In genomic region chrX:40908857-40909475, GRCh38 we compare ENCODE assay signal across 16 cellular contexts.
DNase-seq lines count a peak whose midpoint lies in the region; ATAC-seq and TF ChIP-seq lines count a peak whose summit lies in the region.
"Had no signal": no experiment of that assay in that cellular context is flagged by ENCODE, and none has a peak within 500 bp of the region (broad histone marks: within the 10 kb centered on the region; RNA-seq: fewer than 3 reads in every experiment).

No MANE protein-coding gene starts in this region.

- no peaks in the 10 kb centered on the region for H4K20me1 ChIP-seq in PC-3 (ENCODE audit: low read length)

- no peak overlapping the region for H3K4ac ChIP-seq in mesendoderm (ENCODE audit: low read depth, low read length)

- peaks cover 42% of the 10 kb centered on the region for H3K4me1 ChIP-seq in PC-3 (ENCODE audit: insufficient read depth, low read length)
- no peaks in the 10 kb centered on the region for H3K4me1 ChIP-seq in mesendoderm (ENCODE audit: control insufficient read depth, low read depth, low read length)
- no peaks in the 10 kb centered on the region for H3K4me1 ChIP-seq in endodermal cell (ENCODE audit: control insufficient read depth, insufficient read depth, low read length)
- H3K4me1 ChIP-seq: HAP-1, parathyroid adenoma had no signal

- peaks cover 9% of the 10 kb centered on the region for H3K9me3 Mint-ChIP-seq in chondrocyte (ENCODE audit: low read depth)
- H3K9me3 Mint-ChIP-seq in endodermal cell = peaks cover 29% of the 10 kb centered on the region
- H3K9me3 Mint-ChIP-seq: activated CD4-positive, alpha-beta memory T cell treated with anti-CD3 and anti-CD28 coated beads for 36 hours; activated T-helper 17 cell treated with anti-CD3 and anti-CD28 coated beads, Interleukin-2, amount 50 U/mL, for 72 hours had no signal

- H3K18ac ChIP-seq in mesendoderm (ENCODE audit: low read length) = no peak overlapping the region

- H3K36me3 ChIP-seq in PC-3 (ENCODE audit: low read depth, low read length) (no peaks in the 10 kb centered on the region), mesendoderm (ENCODE audit: control insufficient read depth, insufficient read depth, low read length) (no peaks in the 10 kb centered on the region), endodermal cell (ENCODE audit: control insufficient read depth, insufficient read depth, low read length) (no peaks in the 10 kb centered on the region)
- H3K36me3 ChIP-seq: HAP-1 had no signal

- no peak for TF ChIP-seq POLR2A in GM18505 (IDR thresholded peaks at IDR 0.05; ENCODE audit: borderline replicate concordance, extremely low read depth, insufficient read depth, insufficient read length)

- H3K27ac Mint-ChIP-seq in chondrocyte (ENCODE audit: unreplicated experiment) (peak overlapping the region; percentile 86), endodermal cell (no peak overlapping the region)
- H3K27ac Mint-ChIP-seq: activated CD4-positive, alpha-beta memory T cell treated with anti-CD3 and anti-CD28 coated beads for 36 hours; activated T-helper 17 cell treated with anti-CD3 and anti-CD28 coated beads, Interleukin-2, amount 50 U/mL, for 72 hours; brain had no signal

- no peak overlapping the region for H3K56ac ChIP-seq in mesendoderm (ENCODE audit: low read length)

- no peak overlapping the region for H4K5ac ChIP-seq in mesendoderm (ENCODE audit: low read length)

- H3K27me3 Mint-ChIP-seq in chondrocyte (ENCODE audit: low read depth) (no peaks in the 10 kb centered on the region), endodermal cell (ENCODE audit: insufficient read depth) (no peaks in the 10 kb centered on the region)
- H3K27me3 Mint-ChIP-seq: activated CD4-positive, alpha-beta memory T cell treated with anti-CD3 and anti-CD28 coated beads for 36 hours; activated T-helper 17 cell treated with anti-CD3 and anti-CD28 coated beads, Interleukin-2, amount 50 U/mL, for 72 hours; brain had no signal

- ATAC-seq in PC-3 = peak; percentile 63
- no peak for ATAC-seq in GM18505 (IDR thresholded peaks at IDR 0.05; ENCODE audit: unreplicated experiment)
- no peak for ATAC-seq in GM21723 (IDR thresholded peaks at IDR 0.05; ENCODE audit: unreplicated experiment)
- ATAC-seq: activated T-helper 17 cell treated with anti-CD3 and anti-CD28 coated beads, Interleukin-2, amount 50 U/mL, for 72 hours had no signal

- H3K79me2 ChIP-seq in PC-3 (ENCODE audit: low read length) (no peaks in the 10 kb centered on the region), mesendoderm (ENCODE audit: control insufficient read depth, insufficient read depth, low read length) (no peaks in the 10 kb centered on the region)
- H3K79me2 ChIP-seq: parathyroid adenoma had no signal

- H2BK15ac ChIP-seq in mesendoderm (replicated peaks; ENCODE audit: low read depth) = no peak overlapping the region

- H2AFZ ChIP-seq in PC-3 (ENCODE audit: low read length) = no peak overlapping the region; the same call in 1 of the 2 replicates
- H2AFZ ChIP-seq: parathyroid adenoma had no signal

- H2BK120ac ChIP-seq in mesendoderm (ENCODE audit: low read depth, low read length) = no peak overlapping the region

- DNase-seq in AG20443 (ENCODE audit: low spot score) (peak; percentile 50), PC-3 (peak; percentile 81), chondrocyte (ENCODE audit: low spot score) (no peak), mesendoderm (peak; percentile 29), T-helper 9 cell (no peak), endodermal cell (no peak)
- DNase-seq: activated CD4-positive, alpha-beta memory T cell treated with anti-CD3 and anti-CD28 coated beads for 36 hours; NCI-H1417 treated with DMSO at 0.1 percent for 48 hours; NCI-H446 treated with DMSO at 0.1 percent for 48 hours; T-helper 2 cell had no signal

- H3K4me1 Mint-ChIP-seq in chondrocyte (ENCODE audit: low read depth) = peaks cover 24% of the 10 kb centered on the region
- peaks cover 3% of the 10 kb centered on the region for H3K4me1 Mint-ChIP-seq in endodermal cell
- H3K4me1 Mint-ChIP-seq: activated T-helper 17 cell treated with anti-CD3 and anti-CD28 coated beads, Interleukin-2, amount 50 U/mL, for 72 hours; brain had no signal

- intact Hi-C loops in PC-3 (cut with micrococcal nuclease) = no loop called here

- H4K8ac ChIP-seq in mesendoderm (ENCODE audit: low read depth, low read length) = no peak overlapping the region

- H3K4me2 ChIP-seq in PC-3 (ENCODE audit: low read length) (peak overlapping the region; percentile 81), mesendoderm (ENCODE audit: low read length) (no peak overlapping the region)

- TF ChIP-seq CTCF in PC-3 (conservative IDR thresholded peaks at IDR 0.05; ENCODE audit: low read depth, low read length) (no peak), chondrocyte (IDR thresholded peaks at IDR 0.05) (no peak), endodermal cell (conservative IDR thresholded peaks at IDR 0.05) (no peak)

- H3K9ac ChIP-seq in PC-3 (ENCODE audit: low read length) = peak overlapping the region; percentile 75
- H3K9ac ChIP-seq in mesendoderm (ENCODE audit: low read length) = no peak overlapping the region
- H3K9ac ChIP-seq in endodermal cell (ENCODE audit: extremely low read depth, low read length, poor library complexity, severe bottlenecking) = no peak overlapping the region
- H3K9ac ChIP-seq: parathyroid adenoma had no signal

- CTCF ChIA-PET in PC-3 (lab: Charles Lee) = no interaction called here

- peak overlapping the region; percentile 99 for H3K27ac ChIP-seq in PC-3 (ENCODE audit: low read length)
- H3K27ac ChIP-seq in mesendoderm (ENCODE audit: low read depth, low read length) = no peak overlapping the region
- no peak overlapping the region for H3K27ac ChIP-seq in endodermal cell (ENCODE audit: low read depth, low read length)
- H3K27ac ChIP-seq: parathyroid adenoma had no signal

- H3K9me2 ChIP-seq in PC-3 (replicated peaks; ENCODE audit: low read length) = no peaks in the 10 kb centered on the region

- H3K27me3 ChIP-seq in PC-3 (ENCODE audit: low read length) (no peaks in the 10 kb centered on the region), mesendoderm (ENCODE audit: insufficient read depth, low read length, poor library complexity) (no peaks in the 10 kb centered on the region), endodermal cell (ENCODE audit: control insufficient read depth, insufficient read depth, low read length, poor library complexity, severe bottlenecking) (no peaks in the 10 kb centered on the region)

- H3F3A ChIP-seq in PC-3 (ENCODE audit: low read length, unreplicated experiment) = peaks cover 8% of the 10 kb centered on the region

- H3K4me3 ChIP-seq in PC-3 (ENCODE audit: low read length) (peak overlapping the region; percentile 48), mesendoderm (ENCODE audit: low read length) (no peak overlapping the region), endodermal cell (ENCODE audit: low read length) (no peak overlapping the region)
- H3K4me3 ChIP-seq: HAP-1 had no signal

- H3K4me3 Mint-ChIP-seq in chondrocyte (ENCODE audit: unreplicated experiment) (no peak overlapping the region), endodermal cell (no peak overlapping the region)
- H3K4me3 Mint-ChIP-seq: activated CD4-positive, alpha-beta memory T cell treated with anti-CD3 and anti-CD28 coated beads for 36 hours; activated T-helper 17 cell treated with anti-CD3 and anti-CD28 coated beads, Interleukin-2, amount 50 U/mL, for 72 hours; brain had no signal

- no peak overlapping the region for H2BK5ac ChIP-seq in mesendoderm (ENCODE audit: low read length)

- H2AK5ac ChIP-seq in mesendoderm (ENCODE audit: low read length) = no peak overlapping the region

- POLR2A ChIA-PET in PC-3 (lab: Charles Lee; ENCODE audit: unreplicated experiment) = no interaction called here

- H3K79me1 ChIP-seq in mesendoderm (ENCODE audit: low read length) = no peaks in the 10 kb centered on the region

- H3K9me3 ChIP-seq in PC-3 (ENCODE audit: low read length) (no peaks in the 10 kb centered on the region), endodermal cell (ENCODE audit: control insufficient read depth, low read length) (no peaks in the 10 kb centered on the region)
- H3K9me3 ChIP-seq: HAP-1 had no signal

- no peak overlapping the region for H3K23ac ChIP-seq in mesendoderm (ENCODE audit: low read length)

- H3K36me3 Mint-ChIP-seq in chondrocyte (ENCODE audit: low read depth) = no peaks in the 10 kb centered on the region
- H3K36me3 Mint-ChIP-seq in endodermal cell (ENCODE audit: low read depth) = no peaks in the 10 kb centered on the region
- H3K36me3 Mint-ChIP-seq: activated CD4-positive, alpha-beta memory T cell treated with anti-CD3 and anti-CD28 coated beads for 36 hours; brain had no signal

- no TSS peak for BruUV-seq in PC-3 (replicated peaks; lab: Mats Ljungman, UMichigan)

Comparison
In these comparisons a context has a peak if more than half of its experiments do, and no peak if none do; other contexts are left out.
1. DNase-seq: peak in AG20443 (single experiment), PC-3 (single experiment) and mesendoderm (single experiment); none in chondrocyte (single experiment), T-helper 9 cell (single experiment) and endodermal cell (single experiment).